In the genomic region with DNA sequence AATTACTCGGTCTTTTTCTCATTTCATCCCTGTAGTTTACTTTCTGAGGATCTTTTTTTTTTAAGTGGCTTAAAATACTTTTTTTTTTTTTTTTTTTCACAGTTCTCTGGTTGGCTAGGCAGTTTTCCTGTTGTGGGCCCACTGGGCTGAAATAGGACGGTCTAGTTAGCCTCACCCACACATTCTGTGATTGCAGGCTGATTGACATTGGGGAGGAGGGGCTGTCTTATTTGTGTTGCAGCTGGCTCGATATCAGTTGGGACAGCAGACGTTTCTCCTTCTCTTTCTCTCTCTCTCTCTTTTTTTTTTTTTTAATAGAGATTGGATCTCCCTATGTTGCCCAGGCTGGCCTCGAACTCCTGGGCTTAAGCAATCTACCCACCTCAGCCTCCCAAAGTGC, we compare ENCODE assay signal across 26 cellular contexts. TPM values are rescaled to one million over a fixed set of nuclear protein-coding genes. Genes with fewer than 3 reads are reported as not detected.
DNase-seq lines count a peak whose midpoint lies in the region; ATAC-seq, FAIRE-seq and TF ChIP-seq lines count a peak whose summit lies in the region.
"Had no signal": no experiment of that assay in that cellular context is flagged by ENCODE, and none has a peak within 500 bp of the region (broad histone marks: within the 10 kb centered on the region; RNA-seq: fewer than 3 reads in every experiment).

No MANE protein-coding gene starts in this region.

- H3K36me3 ChIP-seq in endothelial cell of umbilical vein (ENCODE audit: control insufficient read depth in 2 of 2, extremely low read depth in 1 of 2, insufficient read depth in 2 of 2, low read length in 2 of 2): peaks cover 5% of the 10 kb centered on the region in 2 experiments
- peaks cover 0 to 4% (median under 1%) of the 10 kb centered on the region in 5 donors for H3K36me3 ChIP-seq in subcutaneous abdominal adipose tissue (ENCODE audit: control insufficient read depth in 5 of 5, insufficient read depth in 5 of 5, low read length in 5 of 5)
- H3K36me3 ChIP-seq in Karpas-422 (ENCODE audit: insufficient read depth, low read length): peaks cover 3% of the 10 kb centered on the region; the same call in 1 of the 2 replicates
- H3K36me3 ChIP-seq: ovary, right atrium auricular region had no signal

- H3K27ac Mint-ChIP-seq in activated naive CD4-positive, alpha-beta T cell treated with anti-CD3 and anti-CD28 coated beads, Interleukin-2, amount 50 U/mL, for 72 hours: peak overlapping the region; percentile 34 to 82
- H3K27ac Mint-ChIP-seq: IgD-negative memory B cell had no signal

- no peaks in the 10 kb centered on the region for H3K9me1 ChIP-seq in endothelial cell of umbilical vein (replicated peaks; ENCODE audit: control insufficient read depth, extremely low read depth, insufficient read depth, low read length)

- ATAC-seq in activated naive CD4-positive, alpha-beta T cell treated with anti-CD3 and anti-CD28 coated beads, Interleukin-2, amount 50 U/mL, for 72 hours: no peak
- ATAC-seq in GM18870 (IDR thresholded peaks at IDR 0.05; ENCODE audit: unreplicated experiment): no peak
- ATAC-seq: esophagus mucosa; foreskin keratinocyte; left ventricle myocardium superior; stimulated activated memory B cell treated with anti-CD40 and anti-IgM and Interleukin-4, amounts not matched to agents 10 μg/mL and 1 μg/mL and 100 μg/mL, for 72 hours had no signal

- H3K9me2 ChIP-seq in Karpas-422 (replicated peaks; ENCODE audit: insufficient read depth, low read length): no peaks in the 10 kb centered on the region

- TF ChIP-seq CTCF in endothelial cell of umbilical vein (IDR thresholded peaks at IDR 0.05; ENCODE audit: extremely low read depth in 1 of 2, insufficient read depth in 1 of 2, low read depth in 1 of 2, low read length in 2 of 2): no peak

- dilution Hi-C loops in endothelial cell of umbilical vein (cut with MboI; ENCODE audit: extremely low pct_ligation_motif_present, low sequenced_read_pairs): no loop called here

- H3K4me1 ChIP-seq in endothelial cell of umbilical vein (ENCODE audit: control insufficient read depth, extremely low read depth, insufficient read depth, low read length): peaks cover 47% of the 10 kb centered on the region
- peaks cover 9 to 64% (median 54%) of the 10 kb centered on the region in 5 donors for H3K4me1 ChIP-seq in subcutaneous abdominal adipose tissue (ENCODE audit: control insufficient read depth in 5 of 5, insufficient read depth in 5 of 5, low read length in 5 of 5)
- peaks cover 39% of the 10 kb centered on the region for H3K4me1 ChIP-seq in Karpas-422 (ENCODE audit: low read length)

- TF ChIP-seq POLR2A in endothelial cell of umbilical vein (IDR thresholded peaks at IDR 0.05; ENCODE audit: low read depth, low read length): no peak

- FAIRE-seq in endothelial cell of umbilical vein (lab: Jason Lieb, UNC): no peak
- FAIRE-seq in urothelium cell line (lab: Jason Lieb, UNC): no peak

- H3K4me2 ChIP-seq in endothelial cell of umbilical vein (ENCODE audit: insufficient read depth, low read length) (no peak overlapping the region), Karpas-422 (ENCODE audit: low read depth, low read length, poor library complexity, severe bottlenecking) (no peak overlapping the region)

- no TSS peak for BruUV-seq in endothelial cell of umbilical vein (replicated peaks; lab: Mats Ljungman, UMichigan)

- POLR2A ChIA-PET in endothelial cell of umbilical vein (lab: Charles Lee): interaction anchor here (0.7 kb wide), 1 partner anchor 26 kb away, joined by 7 read pairs; no protein-coding TSS in a partner anchor

- H3K9ac ChIP-seq in endothelial cell of umbilical vein (replicated peaks; ENCODE audit: extremely low read depth, insufficient read depth, low read length): no peak overlapping the region
- H3K9ac ChIP-seq in subcutaneous abdominal adipose tissue (ENCODE audit: low read length in 5 of 5): no peak overlapping the region
- no peak overlapping the region for H3K9ac ChIP-seq in Karpas-422 (ENCODE audit: low read length)

- H3K79me2 ChIP-seq in endothelial cell of umbilical vein (ENCODE audit: control insufficient read depth, insufficient read depth, low read length) (peaks cover 100% of the 10 kb centered on the region), Karpas-422 (ENCODE audit: low read length) (peaks cover 92% of the 10 kb centered on the region)

- intact Hi-C loops in endothelial cell of umbilical vein (cut with micrococcal nuclease): no loop called here

- H2AFZ ChIP-seq in endothelial cell of umbilical vein (ENCODE audit: low read depth, low read length) (no peak overlapping the region), Karpas-422 (ENCODE audit: low read length) (no peak overlapping the region)

- CTCF ChIA-PET in endothelial cell of umbilical vein (lab: Charles Lee): interaction anchor here (1.0 to 3.5 kb wide), 7 partner anchors 24 to 103 kb away, joined by 3 to 22 read pairs (median 3); no protein-coding TSS in a partner anchor

- H3K4me3 ChIP-seq in endothelial cell of umbilical vein (replicated peaks in 1 of 3; ENCODE audit: insufficient read depth in 1 of 3, low read depth in 1 of 3, low read length in 3 of 3) (no peak overlapping the region), subcutaneous abdominal adipose tissue (ENCODE audit: low read depth in 1 of 5, low read length in 5 of 5) (no peak overlapping the region), Karpas-422 (ENCODE audit: low read length) (no peak overlapping the region)
- H3K4me3 ChIP-seq: ovary, right atrium auricular region, spleen had no signal

- H3K9me3 Mint-ChIP-seq in activated naive CD4-positive, alpha-beta T cell treated with anti-CD3 and anti-CD28 coated beads, Interleukin-2, amount 50 U/mL, for 72 hours: no peaks in the 10 kb centered on the region
- H3K9me3 Mint-ChIP-seq: activated T-helper 1 cell treated with anti-CD3 and anti-CD28 coated beads, Interleukin-12 subunit alpha, Interleukin-12 subunit beta, Interleukin-2, Interleukin-4 antibody, amounts not matched to agents 30 ng/mL and 10 ng/mL and 1 ng/mL, durations not matched to agents 14 hours and 24 hours and 36 hours; IgD-negative memory B cell; nephron progenitor cell; stimulated activated memory B cell treated with anti-CD40 and anti-IgM and Interleukin-4, amounts not matched to agents 10 μg/mL and 1 μg/mL and 100 μg/mL, for 72 hours had no signal

- no peaks in the 10 kb centered on the region for H3K27me3 ChIP-seq in endothelial cell of umbilical vein (ENCODE audit: control insufficient read depth in 2 of 2, insufficient read depth in 2 of 2, low read length in 2 of 2)
- no peaks in the 10 kb centered on the region for H3K27me3 ChIP-seq in subcutaneous abdominal adipose tissue (ENCODE audit: control insufficient read depth in 5 of 5, insufficient read depth in 4 of 5, low read length in 5 of 5)
- no peaks in the 10 kb centered on the region for H3K27me3 ChIP-seq in Karpas-422 (ENCODE audit: low read length)
- H3K27me3 ChIP-seq: foreskin keratinocyte, ovary, right atrium auricular region, spleen had no signal

- H3K9me3 ChIP-seq in endothelial cell of umbilical vein (replicated peaks; ENCODE audit: control insufficient read depth, insufficient read depth, low read length) (no peaks in the 10 kb centered on the region), subcutaneous abdominal adipose tissue (ENCODE audit: control insufficient read depth in 5 of 5, low read length in 5 of 5) (no peaks in the 10 kb centered on the region), Karpas-422 (ENCODE audit: low read length) (no peaks in the 10 kb centered on the region)
- H3K9me3 ChIP-seq: ovary, right atrium auricular region, spleen had no signal

- no peak for DNase-seq in activated naive CD4-positive, alpha-beta T cell treated with anti-CD3 and anti-CD28 coated beads, Interleukin-2, amount 50 U/mL, for 72 hours (ENCODE audit: low spot score in 2 of 2)
- DNase-seq in activated naive CD4-positive, alpha-beta T cell (lab: John Stamatoyannopoulos, UW): no peak
- DNase-seq in OCI-M1 (lab: John Stamatoyannopoulos, UW) (peak; percentile 54), endothelial cell of umbilical vein (ENCODE audit: low read depth, low spot score) (peak; percentile 45), urothelium cell line (ENCODE audit: low spot score) (no peak), Karpas-422 (no peak)
- DNase-seq: activated CD4-positive, CD25-positive, alpha-beta regulatory T cell treated with anti-CD3 and anti-CD28 coated beads, Interleukin-2, amount 50 U/mL, for 72 hours; DMS 273 treated with DMSO at 0.1 percent for 48 hours; effector CD8-positive, alpha-beta T cell; foreskin keratinocyte; left ventricle myocardium superior; NCI-H2081; NCI-H226; nephron progenitor cell; ovary; Right ventricle myocardium superior; spleen; stimulated activated CD4-positive, alpha-beta T cell treated with anti-CD3 and anti-CD28 coated beads, Interleukin-2, amount 100 ng/mL, for 48 hours had no signal

- H3K36me3 Mint-ChIP-seq in activated naive CD4-positive, alpha-beta T cell treated with anti-CD3 and anti-CD28 coated beads, Interleukin-2, amount 50 U/mL, for 72 hours: peaks cover 23 to 54% of the 10 kb centered on the region in 2 donors

- no peaks in the 10 kb centered on the region for H4K20me1 ChIP-seq in endothelial cell of umbilical vein (replicated peaks; ENCODE audit: control insufficient read depth, extremely low read depth, insufficient read depth, low read length)
- H4K20me1 ChIP-seq in Karpas-422 (ENCODE audit: insufficient read depth, low read depth, low read length): peaks cover 18% of the 10 kb centered on the region; the same call in 1 of the 2 replicates

- peak overlapping the region; percentile 80 for H3K27ac ChIP-seq in endothelial cell of umbilical vein (ENCODE audit: insufficient read depth, low read depth, low read length)
- H3K27ac ChIP-seq in subcutaneous abdominal adipose tissue (ENCODE audit: low read depth, low read length): peak overlapping the region; percentile 50
- H3K27ac ChIP-seq in Karpas-422 (ENCODE audit: low read length): no peak overlapping the region
- H3K27ac ChIP-seq: foreskin keratinocyte, ovary, right atrium auricular region had no signal

RNA-seq across cellular contexts. Expression of a gene that starts 6.9 kb away (rescaled TPM):
- total RNA-seq in activated naive CD4-positive, alpha-beta T cell treated with anti-CD3 and anti-CD28 coated beads, Interleukin-2, amount 50 U/mL, for 72 hours: 10 to 100 TPM; 44.9 to 63.7 TPM
- 129 and 131 TPM in 2 replicates for total RNA-seq in endothelial cell of umbilical vein
- 105 and 141 TPM in 2 replicates for polyA plus RNA-seq in endothelial cell of umbilical vein
- polyA plus RNA-seq in endothelial cell of umbilical vein (2011; cell fraction: cytosol; rRNA removed): 167 and 188 TPM in 2 replicates
- 209 and 215 TPM in 2 replicates for polyA plus RNA-seq in endothelial cell of umbilical vein (2011; cell fraction: nucleus; rRNA removed)
- polyA plus RNA-seq in endothelial cell of umbilical vein (2012): 113 and 163 TPM in 2 replicates
- 216 and 282 TPM in 2 replicates for polyA minus RNA-seq in endothelial cell of umbilical vein
- 26.9 TPM for polyA minus RNA-seq in endothelial cell of umbilical vein (2011; cell fraction: cytosol; rRNA and poly(A)+ RNA removed)
- polyA minus RNA-seq in endothelial cell of umbilical vein (2011; cell fraction: nucleus; rRNA and poly(A)+ RNA removed): 113 and 114 TPM in 2 replicates
- 29.7 and 40.5 TPM in 2 replicates for total RNA-seq in Karpas-422 (2014; rRNA removed; shearing (Covaris generic); ENCODE audit: low replicate concordance)

RNA-seq across cellular contexts. Expression of a gene that starts 41.9 kb away (rescaled TPM):
- under 1 TPM in 1 of 2 donors, not detected in 1; 0.25 TPM for total RNA-seq in activated naive CD4-positive, alpha-beta T cell treated with anti-CD3 and anti-CD28 coated beads, Interleukin-2, amount 50 U/mL, for 72 hours
- total RNA-seq in endothelial cell of umbilical vein: 2.6 and 2.7 TPM in 2 replicates
- 3.1 and 3.3 TPM in 2 replicates for polyA plus RNA-seq in endothelial cell of umbilical vein
- 2.0 and 2.2 TPM in 2 replicates for polyA plus RNA-seq in endothelial cell of umbilical vein (2011; cell fraction: cytosol; rRNA removed)
- polyA plus RNA-seq in endothelial cell of umbilical vein (2011; cell fraction: nucleus; rRNA removed): 2.6 and 3.4 TPM in 2 replicates
- polyA plus RNA-seq in endothelial cell of umbilical vein (2012): 1.7 and 2.2 TPM in 2 replicates
- 2.3 and 4.9 TPM in 2 replicates for polyA minus RNA-seq in endothelial cell of umbilical vein
- not detected for polyA minus RNA-seq in endothelial cell of umbilical vein (2011; cell fraction: cytosol; rRNA and poly(A)+ RNA removed)
- 0.96 and 2.6 TPM in 2 replicates for polyA minus RNA-seq in endothelial cell of umbilical vein (2011; cell fraction: nucleus; rRNA and poly(A)+ RNA removed)
- total RNA-seq in Karpas-422 (2014; rRNA removed; shearing (Covaris generic); ENCODE audit: low replicate concordance): 4.0 and 10.6 TPM in 2 replicates

RNA-seq across cellular contexts. Expression of a gene that starts 45.4 kb away (rescaled TPM):
- total RNA-seq in activated naive CD4-positive, alpha-beta T cell treated with anti-CD3 and anti-CD28 coated beads, Interleukin-2, amount 50 U/mL, for 72 hours: under 1 TPM; 0.18 to 0.33 TPM
- total RNA-seq in endothelial cell of umbilical vein: not detected in 2 replicates
- polyA plus RNA-seq in endothelial cell of umbilical vein: 0.25 TPM in 1 of 2 replicates, not detected in the other
- polyA plus RNA-seq in endothelial cell of umbilical vein (2011; cell fraction: cytosol; rRNA removed): 0.20 TPM in 1 of 2 replicates, not detected in the other
- polyA plus RNA-seq in endothelial cell of umbilical vein (2011; cell fraction: nucleus; rRNA removed): not detected in 2 replicates
- polyA plus RNA-seq in endothelial cell of umbilical vein (2012): not detected in 2 replicates
- polyA minus RNA-seq in endothelial cell of umbilical vein: not detected in 2 replicates
- polyA minus RNA-seq in endothelial cell of umbilical vein (2011; cell fraction: cytosol; rRNA and poly(A)+ RNA removed): not detected
- polyA minus RNA-seq in endothelial cell of umbilical vein (2011; cell fraction: nucleus; rRNA and poly(A)+ RNA removed): not detected in 2 replicates
- total RNA-seq in Karpas-422 (2014; rRNA removed; shearing (Covaris generic); ENCODE audit: low replicate concordance): 2.6 and 3.1 TPM in 2 replicates
- total RNA-seq: activated T-helper 1 cell treated with anti-CD3 and anti-CD28 coated beads, Interleukin-12 subunit alpha, Interleukin-12 subunit beta, Interleukin-2, Interleukin-4 antibody, amounts not matched to agents 30 ng/mL and 10 ng/mL and 1 ng/mL, durations not matched to agents 14 hours and 24 hours and 36 hours; esophagus mucosa; foreskin keratinocyte; left ventricle myocardium superior; MCF 10A; right atrium auricular region; Right ventricle myocardium superior had no signal

Comparison
In these comparisons a context has a peak if more than half of its experiments do, and no peak if none do; other contexts are left out.
1. DNase-seq: peak in OCI-M1 (single experiment) and endothelial cell of umbilical vein (single experiment); none in activated naive CD4-positive, alpha-beta T cell treated with anti-CD3 and anti-CD28 coated beads, Interleukin-2, amount 50 U/mL, for 72 hours (0 of 2), activated naive CD4-positive, alpha-beta T cell (0 of 4), urothelium cell line (single experiment) and Karpas-422 (single experiment).